Comparison of ENCODE assay signal across 8 cellular contexts in the genomic region with DNA sequence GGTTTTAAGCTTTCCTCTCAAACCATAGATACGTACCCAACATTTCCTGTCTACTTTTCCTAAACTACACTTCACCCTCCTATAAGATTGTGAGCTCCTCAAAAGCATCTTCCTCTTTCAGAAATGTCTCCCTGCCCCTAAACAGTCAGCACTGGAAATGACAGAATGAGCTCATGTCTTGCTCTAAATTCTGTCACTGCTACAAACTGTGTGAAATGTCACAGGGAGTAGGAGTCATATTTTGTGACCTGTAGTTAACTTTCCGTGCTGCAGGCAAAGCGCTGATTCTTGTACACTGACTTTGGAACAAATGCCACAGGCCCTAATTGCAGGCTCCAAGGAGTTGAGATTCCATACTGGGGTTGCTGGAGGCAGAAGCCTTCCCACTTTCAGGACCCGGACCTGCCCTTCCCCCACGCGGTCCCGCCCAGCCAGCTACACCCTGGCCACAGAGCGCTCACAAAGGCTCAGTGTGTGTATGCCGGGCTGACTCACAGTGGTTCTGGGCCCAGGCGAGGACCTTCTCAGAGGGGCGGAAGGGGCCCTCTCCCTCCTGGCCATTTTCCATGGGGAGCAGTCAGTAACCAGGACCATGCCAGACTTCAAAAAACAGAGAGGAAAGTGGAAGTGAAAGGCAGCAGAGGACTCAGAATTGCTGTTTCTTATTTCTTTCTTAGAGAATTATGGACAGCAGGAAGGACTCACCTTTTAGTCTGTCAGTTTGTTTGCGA. TPM values are rescaled to one million over a fixed set of nuclear protein-coding genes. Genes with fewer than 3 reads are reported as not detected.
DNase-seq lines count a peak whose midpoint lies in the region; ATAC-seq and TF ChIP-seq lines count a peak whose summit lies in the region.

No MANE protein-coding gene starts in this region.

- peak overlapping the region; percentile 81 for H3K4me3 Mint-ChIP-seq in activated T-helper 2 cell treated with anti-CD3 and anti-CD28 coated beads, Interferon-gamma antibody, Interleukin-2, Interleukin-4, amounts not matched to agents 10 μg/mL and 5 μg/mL and 100 μg/mL, durations not matched to agents 14 hours and 24 hours and 36 hours (ENCODE audit: low read depth)
- H3K4me3 Mint-ChIP-seq in natural killer cell = peak overlapping the region; percentile 66

- H3K9me3 Mint-ChIP-seq in activated T-helper 2 cell treated with anti-CD3 and anti-CD28 coated beads, Interferon-gamma antibody, Interleukin-2, Interleukin-4, amounts not matched to agents 10 μg/mL and 5 μg/mL and 100 μg/mL, durations not matched to agents 14 hours and 24 hours and 36 hours = no peaks in the 10 kb centered on the region
- no peaks in the 10 kb centered on the region for H3K9me3 Mint-ChIP-seq in natural killer cell

- no peaks in the 10 kb centered on the region for H3K27me3 Mint-ChIP-seq in activated T-helper 2 cell treated with anti-CD3 and anti-CD28 coated beads, Interferon-gamma antibody, Interleukin-2, Interleukin-4, amounts not matched to agents 10 μg/mL and 5 μg/mL and 100 μg/mL, durations not matched to agents 14 hours and 24 hours and 36 hours (ENCODE audit: low read depth)
- H3K27me3 Mint-ChIP-seq in natural killer cell (ENCODE audit: low read depth in 2 of 2) = no peaks in the 10 kb centered on the region

- peak overlapping the region; percentile 95 for H3K27ac Mint-ChIP-seq in activated T-helper 2 cell treated with anti-CD3 and anti-CD28 coated beads, Interferon-gamma antibody, Interleukin-2, Interleukin-4, amounts not matched to agents 10 μg/mL and 5 μg/mL and 100 μg/mL, durations not matched to agents 14 hours and 24 hours and 36 hours
- no peak overlapping the region for H3K27ac Mint-ChIP-seq in natural killer cell

- DNase-seq in activated T-helper 2 cell treated with anti-CD3 and anti-CD28 coated beads, Interferon-gamma antibody, Interleukin-2, Interleukin-4, amounts not matched to agents 10 μg/mL and 5 μg/mL and 100 μg/mL, durations not matched to agents 14 hours and 24 hours and 36 hours (ENCODE audit: low spot score) = peak; percentile 60
- DNase-seq in fibroblast of lung (ENCODE audit: low read depth in 2 of 2) (peak; percentile 93 to 94), natural killer cell (peak; percentile 77)

- H3K79me2 ChIP-seq in fibroblast of lung (ENCODE audit: control insufficient read depth, insufficient read depth, low read length) = no peaks in the 10 kb centered on the region

- TF ChIP-seq CTCF in fibroblast of lung (conservative IDR thresholded peaks at IDR 0.05 in 1 of 2, IDR thresholded peaks at IDR 0.05 in 1 of 2; ENCODE audit: low read depth in 1 of 2, low read length in 2 of 2) = no peak
- TF ChIP-seq CTCF in natural killer cell (IDR thresholded peaks at IDR 0.05) = no peak

- H3K36me3 Mint-ChIP-seq in activated T-helper 2 cell treated with anti-CD3 and anti-CD28 coated beads, Interferon-gamma antibody, Interleukin-2, Interleukin-4, amounts not matched to agents 10 μg/mL and 5 μg/mL and 100 μg/mL, durations not matched to agents 14 hours and 24 hours and 36 hours (ENCODE audit: low read depth) = no peaks in the 10 kb centered on the region
- no peaks in the 10 kb centered on the region for H3K36me3 Mint-ChIP-seq in natural killer cell

- no peaks in the 10 kb centered on the region for H4K20me1 ChIP-seq in fibroblast of lung (ENCODE audit: control insufficient read depth, extremely low read depth, insufficient read depth, low read length)

- no peaks in the 10 kb centered on the region for H3K9me3 ChIP-seq in fibroblast of lung (ENCODE audit: control insufficient read depth, insufficient read depth, low read depth, low read length)
- H3K9me3 ChIP-seq in subcutaneous abdominal adipose tissue (ENCODE audit: control insufficient read depth in 5 of 5, low read length in 5 of 5) = no peaks in the 10 kb centered on the region

- peak; percentile 26 for ATAC-seq in GM19351 (IDR thresholded peaks at IDR 0.05; ENCODE audit: unreplicated experiment)
- ATAC-seq in natural killer cell = peak; percentile 60 to 79 (median 62)
- no peak for ATAC-seq in HG02759 (IDR thresholded peaks at IDR 0.05; ENCODE audit: unreplicated experiment)
- ATAC-seq in GM19455 (IDR thresholded peaks at IDR 0.05; ENCODE audit: unreplicated experiment) = no peak

- peak overlapping the region; percentile 41 for H3K27ac ChIP-seq in fibroblast of lung (ENCODE audit: insufficient read depth, low read length)
- peak overlapping the region; percentile 97 for H3K27ac ChIP-seq in subcutaneous abdominal adipose tissue (ENCODE audit: low read depth, low read length)

- no peak overlapping the region for H3K9ac ChIP-seq in fibroblast of lung (ENCODE audit: insufficient read depth, low read length)
- H3K9ac ChIP-seq in subcutaneous abdominal adipose tissue (ENCODE audit: low read length in 5 of 5) = peak overlapping the region; percentile 16 to 85 (median 75)

- H3K4me1 Mint-ChIP-seq in activated T-helper 2 cell treated with anti-CD3 and anti-CD28 coated beads, Interferon-gamma antibody, Interleukin-2, Interleukin-4, amounts not matched to agents 10 μg/mL and 5 μg/mL and 100 μg/mL, durations not matched to agents 14 hours and 24 hours and 36 hours (ENCODE audit: low read depth) = peaks cover 33% of the 10 kb centered on the region
- peaks cover 18 to 29% of the 10 kb centered on the region in 2 donors for H3K4me1 Mint-ChIP-seq in natural killer cell

- peak overlapping the region; percentile 0 for H3K4me2 ChIP-seq in fibroblast of lung (ENCODE audit: extremely low read depth, insufficient read depth, low read length)

- H3K4me1 ChIP-seq in fibroblast of lung (ENCODE audit: control insufficient read depth, extremely low read depth, insufficient read depth, low read length) (peaks cover 26% of the 10 kb centered on the region), subcutaneous abdominal adipose tissue (ENCODE audit: control insufficient read depth in 5 of 5, insufficient read depth in 5 of 5, low read length in 5 of 5) (peaks cover 17 to 55% (median 51%) of the 10 kb centered on the region in 5 donors)

- H3K36me3 ChIP-seq in fibroblast of lung (ENCODE audit: control insufficient read depth, insufficient read depth, low read length) (no peaks in the 10 kb centered on the region), subcutaneous abdominal adipose tissue (ENCODE audit: control insufficient read depth in 5 of 5, insufficient read depth in 5 of 5, low read length in 5 of 5) (no peaks in the 10 kb centered on the region)

- H3K4me3 ChIP-seq in fibroblast of lung (replicated peaks in 1 of 4; ENCODE audit: control extremely low read depth in 1 of 4, insufficient read depth in 1 of 4, low read depth in 3 of 4, low read length in 4 of 4) (no peak overlapping the region), subcutaneous abdominal adipose tissue (ENCODE audit: low read depth in 1 of 5, low read length in 5 of 5) (peak overlapping the region in 4 of 5 donors; percentile 3 to 37 (median 19))

- intact Hi-C loops in activated T-helper 2 cell treated with anti-CD3 and anti-CD28 coated beads, Interferon-gamma antibody, Interleukin-2, Interleukin-4, amounts not matched to agents 10 μg/mL and 5 μg/mL and 100 μg/mL, durations not matched to agents 14 hours and 24 hours and 36 hours (cut with micrococcal nuclease) = loop anchor here (5.0 kb wide), 3 partner anchors 34 to 749 kb away; partner anchors contain the start of genes NDUFB8 and SLC25A28
- intact Hi-C loops in natural killer cell (cut with micrococcal nuclease) = loop anchor here (1.0 to 5.0 kb wide), 4 partner anchors 24 to 166 kb away; partner anchors contain the start of genes HIF1AN and SCD

- H3K27me3 ChIP-seq in fibroblast of lung (ENCODE audit: control insufficient read depth, insufficient read depth, low read length) (no peaks in the 10 kb centered on the region), subcutaneous abdominal adipose tissue (ENCODE audit: control insufficient read depth in 5 of 5, insufficient read depth in 4 of 5, low read length in 5 of 5) (no peaks in the 10 kb centered on the region)

- peak overlapping the region; percentile 11 for H2AFZ ChIP-seq in fibroblast of lung (ENCODE audit: low read length)

TF ChIP-seq in PFSK-1, 5 proteins besides CTCF, POLR2A, EP300 and RAD21 (continues in another document):
- TF ChIP-seq SIN3A (IDR thresholded peaks at IDR 0.05; ENCODE audit: borderline replicate concordance, insufficient read depth, low read length) = no peak

RNA-seq across cellular contexts. Expression of gene SCD, which starts 24.1 kb away (rescaled TPM):
- 94.4 TPM for polyA plus RNA-seq in PFSK-1 (2012; ENCODE audit: insufficient read length, low read depth)
- total RNA-seq in activated T-helper 2 cell treated with anti-CD3 and anti-CD28 coated beads, Interferon-gamma antibody, Interleukin-2, Interleukin-4, amounts not matched to agents 10 μg/mL and 5 μg/mL and 100 μg/mL, durations not matched to agents 14 hours and 24 hours and 36 hours = 273 and 278 TPM in 2 replicates
- 367 and 537 TPM in 2 replicates for total RNA-seq in fibroblast of lung
- 548 and 754 TPM in 2 replicates for polyA plus RNA-seq in fibroblast of lung
- polyA plus RNA-seq in fibroblast of lung (2012) = 398 and 550 TPM in 2 replicates
- polyA minus RNA-seq in fibroblast of lung (ENCODE audit: low replicate concordance) = 625 and 720 TPM in 2 replicates
- total RNA-seq in natural killer cell = 10 to 100 TPM in 1 of 3 donors, 1 to 10 TPM in 2; 3.5 to 10.1 (median 3.8) TPM

RNA-seq across cellular contexts. Expression of gene PKD2L1, which starts 41.1 kb away (rescaled TPM):
- not detected for polyA plus RNA-seq in PFSK-1 (2012; ENCODE audit: insufficient read length, low read depth)
- total RNA-seq in activated T-helper 2 cell treated with anti-CD3 and anti-CD28 coated beads, Interferon-gamma antibody, Interleukin-2, Interleukin-4, amounts not matched to agents 10 μg/mL and 5 μg/mL and 100 μg/mL, durations not matched to agents 14 hours and 24 hours and 36 hours = not detected in 2 replicates
- not detected in 2 replicates for total RNA-seq in fibroblast of lung
- not detected in 2 replicates for polyA plus RNA-seq in fibroblast of lung
- polyA plus RNA-seq in fibroblast of lung (2012) = not detected in 2 replicates
- not detected in 2 replicates for polyA minus RNA-seq in fibroblast of lung (ENCODE audit: low replicate concordance)
- not detected for total RNA-seq in natural killer cell

Comparison
In these comparisons a context has a peak if more than half of its experiments do, and no peak if none do; other contexts are left out.
1. ATAC-seq: peak in GM19351 (single experiment) and natural killer cell (3 of 3); none in HG02759 (single experiment) and GM19455 (single experiment).
2. H3K4me3 ChIP-seq: peak in subcutaneous abdominal adipose tissue (4 of 5); none in fibroblast of lung (0 of 4).
3. RNA of gene SCD, which starts 24.1 kb away (total RNA-seq): 367 to 537 TPM in fibroblast of lung and 273 to 278 TPM in activated T-helper 2 cell treated with anti-CD3 and anti-CD28 coated beads, Interferon-gamma antibody, Interleukin-2, Interleukin-4, amounts not matched to agents 10 μg/mL and 5 μg/mL and 100 μg/mL, durations not matched to agents 14 hours and 24 hours and 36 hours; 3.5 to 10.1 TPM in natural killer cell; every median in the first group is over 10 times any median in the second.
4. Peak in every context shown above with its lines, with median percentiles within 50 percentile points of each other: DNase-seq.